ENCODE assay signal across 8 cellular contexts in genomic region chr9:36995927-36996471, GRCh38. TPM values are rescaled to one million over a fixed set of nuclear protein-coding genes. Genes with fewer than 3 reads are reported as not detected.
A peak's percentile ranks its signal among the peaks of the same experiment; 100 is the strongest.
DNase-seq lines count a peak whose midpoint lies in the region; ATAC-seq, FAIRE-seq and TF ChIP-seq lines count a peak whose summit lies in the region.

No MANE protein-coding gene starts in this region.

- TF ChIP-seq POLR2A in GM12878 (IDR thresholded peaks at IDR 0.05; ENCODE audit: low read depth, low read length), result peak; percentile 29; the same call in 1 of the 2 replicates

- FAIRE-seq in GM12878 (lab: Jason Lieb, UNC), result no peak

- H3K4me3 ChIP-seq in GM23338 (peak overlapping the region; percentile 41), GM12878 (peak overlapping the region; percentile 47; the same call in 1 of the 2 replicates), kidney epithelial cell (ENCODE audit: low read depth, low read length) (no peak overlapping the region)

- H3K27ac ChIP-seq in GM23338 (ENCODE audit: low read depth) (no peak overlapping the region), GM12878 (ENCODE audit: control insufficient read depth, insufficient read depth) (peak overlapping the region; percentile 93)

- peak overlapping the region; percentile 83 for H3K9ac ChIP-seq in GM12878 (ENCODE audit: control insufficient read depth, insufficient read depth, low read length)

- peak; percentile 85 for TF ChIP-seq RAD21 in GM12878 (IDR thresholded peaks at IDR 0.05; ENCODE audit: insufficient read depth, low read depth, low read length)

- DNase-seq in COLO668 (lab: John Stamatoyannopoulos, UW; ENCODE audit: unreplicated experiment) (peak; percentile 43), GM23338 (ENCODE audit: low spot score) (peak; percentile 93), NCI-H146 (lab: John Stamatoyannopoulos, UW) (peak; percentile 76), T-helper 9 cell (peak; percentile 43), GM12878 (ENCODE audit: low read depth, low spot score) (no peak), kidney epithelial cell (ENCODE audit: low read depth) (no peak)
- peak; percentile 26 to 54 (median 29) for DNase-seq in stimulated activated CD4-positive, alpha-beta T cell treated with anti-CD3 and anti-CD28 coated beads, TNF-alpha, amount 100 ng/mL, for 24 hours (ENCODE audit: low read depth in 3 of 3)

- ATAC-seq in GM23338 (peak; percentile 87), GM12878 (peak; percentile 55), GM18861 (IDR thresholded peaks at IDR 0.05; ENCODE audit: unreplicated experiment) (no peak)

- peaks cover 17% of the 10 kb centered on the region; the same call in 1 of the 2 replicates for H3K4me1 ChIP-seq in GM23338 (ENCODE audit: insufficient read depth)
- peaks cover 88% of the 10 kb centered on the region for H3K4me1 ChIP-seq in GM12878 (ENCODE audit: control insufficient read depth, insufficient read depth, low read length)

- POLR2A ChIA-PET in GM12878 (lab: Charles Lee), result interaction anchor here (0.7 to 17.3 kb wide), 12 partner anchors 8 to 412 kb away, joined by 3 to 354 read pairs (median 4); no protein-coding TSS in a partner anchor

- intact Hi-C loops in GM12878 (cut with micrococcal nuclease; ENCODE audit: unreplicated experiment), result loop anchor here (2.0 to 10.0 kb wide), 6 partner anchors 31 to 413 kb away; no protein-coding TSS in a partner anchor

- no peaks in the 10 kb centered on the region for H3K9me2 ChIP-seq in GM23338 (ENCODE audit: insufficient read depth)

- CTCF ChIA-PET in GM12878 (lab: Yijun Ruan, JAX), result interaction anchor here (0.5 to 7.5 kb wide), 50 partner anchors 9 to 578 kb away, joined by 3 to 112 read pairs (median 5); partner anchors contain the start of gene PAX5

- H3K36me3 Mint-ChIP-seq in GM23338 (ENCODE audit: low read depth), result no peaks in the 10 kb centered on the region

- WGBS in GM12878 (ENCODE audit: insufficient coverage, insufficient replicate concordance, low lambda C conversion rate, missing lambda C conversion rate), result 1% methylated on average over 15 of the region's 15 CpGs

- SMC1A ChIA-PET in GM12878 (lab: Charles Lee; ENCODE audit: uncharacterized antibody, unreplicated experiment), result interaction anchor here (0.8 to 3.6 kb wide), 43 partner anchors 9 to 467 kb away, joined by 3 to 31 read pairs (median 6); partner anchors contain the start of gene PAX5

- H3K36me3 ChIP-seq in GM23338 (ENCODE audit: insufficient read depth) (no peaks in the 10 kb centered on the region; the same call in 1 of the 2 replicates), GM12878 (ENCODE audit: control insufficient read depth in 2 of 2, insufficient read depth in 2 of 2, low read length in 1 of 2) (peaks cover 12 to 31% of the 10 kb centered on the region in 2 experiments; a peak in 3 of 4 replicates), kidney epithelial cell (ENCODE audit: control insufficient read depth, insufficient read depth, low read length) (no peaks in the 10 kb centered on the region)

- no peaks in the 10 kb centered on the region for H3F3A ChIP-seq in GM23338 (replicated peaks; ENCODE audit: low read depth)

- no TSS peak for BruUV-seq in GM12878 (replicated peaks; lab: Mats Ljungman, UMichigan)

- H3K4me2 ChIP-seq in GM23338 (peak overlapping the region; percentile 76), GM12878 (ENCODE audit: control insufficient read depth, insufficient read depth) (peak overlapping the region; percentile 62)

- peaks cover 20% of the 10 kb centered on the region for H3K4me1 Mint-ChIP-seq in GM23338

- H2AFZ ChIP-seq in GM23338 (peak overlapping the region; percentile 91), GM12878 (ENCODE audit: control insufficient read depth, low read depth, low read length) (peak overlapping the region; percentile 34)

- H3K4me3 Mint-ChIP-seq in GM23338, result peak overlapping the region; percentile 42; the same call in 2 of the 3 replicates

- TF ChIP-seq CTCF in GM23338 (conservative IDR thresholded peaks at IDR 0.05; ENCODE audit: low read depth in 2 of 2), result peak; percentile 83 to 95
- TF ChIP-seq CTCF in GM12878 (IDR thresholded peaks at IDR 0.05 in 2 of 3, conservative IDR thresholded peaks at IDR 0.05 in 1 of 3; ENCODE audit: control insufficient read depth in 2 of 3, extremely low read depth in 1 of 3, insufficient read depth in 1 of 3, low read depth in 3 of 3, low read length in 3 of 3), result peak; percentile 71 to 86 (median 86)
- TF ChIP-seq CTCF in kidney epithelial cell (IDR thresholded peaks at IDR 0.05; ENCODE audit: insufficient read depth, low read length, poor library complexity, severe bottlenecking), result peak; percentile 80

- peaks cover 22% of the 10 kb centered on the region for H3K27me3 Mint-ChIP-seq in GM23338 (ENCODE audit: insufficient read depth, low read depth, poor library complexity)

- H3K27ac Mint-ChIP-seq in GM23338, result no peak overlapping the region

- peaks cover 7% of the 10 kb centered on the region; the same call in 2 of the 3 replicates for H3K9me3 ChIP-seq in GM12878 (replicated peaks; ENCODE audit: control insufficient read depth, insufficient read depth, low read length)

- no peaks in the 10 kb centered on the region for H3K9me3 Mint-ChIP-seq in GM23338

- in situ Hi-C loops in GM12878 (cut with MboI), result no loop called here

- TF ChIP-seq EP300 in GM12878 (IDR thresholded peaks at IDR 0.05; ENCODE audit: borderline replicate concordance in 1 of 2, control insufficient read depth in 1 of 2, low read depth in 2 of 2, low read length in 2 of 2), result no peak

- no peaks in the 10 kb centered on the region for H4K20me1 ChIP-seq in GM23338 (replicated peaks; ENCODE audit: insufficient read depth)
- H4K20me1 ChIP-seq in GM12878 (ENCODE audit: control insufficient read depth, insufficient read depth), result no peaks in the 10 kb centered on the region

- RAD21 ChIA-PET in GM12878 (lab: Charles Lee; ENCODE audit: unreplicated experiment), result interaction anchor here (0.5 to 7.6 kb wide), 50 partner anchors 8 to 906 kb away, joined by 3 to 175 read pairs (median 5); partner anchors contain the start of genes PAX5 and ZCCHC7

- H3K27me3 ChIP-seq in GM23338 (ENCODE audit: insufficient read depth), result peaks cover 48% of the 10 kb centered on the region
- no peaks in the 10 kb centered on the region for H3K27me3 ChIP-seq in GM12878 (replicated peaks in 1 of 2; ENCODE audit: control insufficient read depth in 2 of 2, insufficient read depth in 2 of 2, low read length in 1 of 2)
- peaks cover 40% of the 10 kb centered on the region for H3K27me3 ChIP-seq in kidney epithelial cell (ENCODE audit: control insufficient read depth, insufficient read depth, low read length)

- H3K79me2 ChIP-seq in GM23338 (replicated peaks; ENCODE audit: insufficient read depth) (no peaks in the 10 kb centered on the region), GM12878 (ENCODE audit: control insufficient read depth, insufficient read depth, low read length) (peaks cover 97% of the 10 kb centered on the region)

TF ChIP-seq in GM23338, 12 proteins besides CTCF, POLR2A, EP300 and RAD21 (continues in another document):
- TF ChIP-seq STAT1 (IDR thresholded peaks at IDR 0.05; ENCODE audit: unreplicated experiment), result no peak
- TF ChIP-seq POLR2AphosphoS5 (IDR thresholded peaks at IDR 0.05; ENCODE audit: low read depth), result no peak
- no peak for TF ChIP-seq CREB1 (CRISPR knock-in tag; IDR thresholded peaks at IDR 0.05; ENCODE audit: low read depth)
- TF ChIP-seq EZH2phosphoT487 (IDR thresholded peaks at IDR 0.05; ENCODE audit: unreplicated experiment), result no peak

TF ChIP-seq in GM12878, 131 proteins besides CTCF, POLR2A, EP300 and RAD21 (continues in another document):
- peak; percentile 71 for TF ChIP-seq PBX3 (IDR thresholded peaks at IDR 0.05; ENCODE audit: insufficient replicate concordance, low read depth, low read length)
- 0 out of 4 replicates have a peak, but pooled peaks of 1 of the 2 experiments have one; percentile 6 for TF ChIP-seq SRF (IDR thresholded peaks at IDR 0.05; ENCODE audit: low read depth in 2 of 2, low read length in 2 of 2)
- no peak for TF ChIP-seq RB1 (IDR thresholded peaks at IDR 0.05; ENCODE audit: borderline replicate concordance)

RNA-seq across cellular contexts. Expression of gene PAX5, which starts 38.1 kb away (rescaled TPM):
- total RNA-seq in GM23338 (2014; rRNA removed; shearing (Covaris generic)), result 0.17 and 0.27 TPM in 2 replicates
- polyA plus RNA-seq in GM23338 (2016; fragmentation: Nextera tagmentation; extraction: Ambion mirVana) (0.30 and 0.60 TPM in 2 replicates), GM12878 (2011; rRNA removed) (12.7 and 23.6 TPM in 2 replicates), GM12878 (2014; fragmentation: Illumina TruSeq; extraction: Trizol) (29.9 and 48.1 TPM in 2 replicates), GM12878 (2014; fragmentation: Nextera tagmentation; extraction: Ambion mirVana) (1 to 10 TPM; 2.2 to 2.4 TPM), GM12878 (2014; rRNA removed) (36.8 and 44.5 TPM in 2 replicates), GM12878 (2016; fragmentation: Nextera tagmentation; extraction: Ambion mirVana) (10 to 100 TPM; 31.2 to 32.6 TPM)
- total RNA-seq in GM12878 (2013; cell fraction: nucleolus; rRNA removed), result 196 and 209 TPM in 2 replicates
- total RNA-seq in GM12878 (2014; rRNA removed) (45.7 and 45.9 TPM in 2 replicates), GM12878 (2014; rRNA removed; fragmentation: Illumina TruSeq; extraction: Trizol) (27.3 and 28.1 TPM in 2 replicates), GM12878 (2021) (118 and 123 TPM in 2 replicates), kidney epithelial cell (not detected in 2 replicates)
- polyA plus RNA-seq in GM12878 (2011; ENCODE audit: low read depth), result 24.5 TPM
- 26.7 and 29.9 TPM in 2 replicates for polyA plus RNA-seq in GM12878 (2011; cell fraction: cytosol; rRNA removed)
- 57.1 and 80.5 TPM in 2 replicates for polyA plus RNA-seq in GM12878 (2011; cell fraction: nucleus; rRNA removed)
- polyA plus RNA-seq in GM12878 (2012), result 41.7 and 47.1 TPM in 2 replicates
- polyA minus RNA-seq in GM12878 (2011; rRNA and poly(A)+ RNA removed), result 57.6 and 59.1 TPM in 2 replicates
- polyA minus RNA-seq in GM12878 (2011; cell fraction: cytosol; rRNA and poly(A)+ RNA removed), result 23.0 and 30.2 TPM in 2 replicates
- 66.4 and 122 TPM in 2 replicates for polyA minus RNA-seq in GM12878 (2011; cell fraction: nucleus; rRNA and poly(A)+ RNA removed)

Comparison
In these comparisons a context has a peak if more than half of its experiments do, and no peak if none do; other contexts are left out.
1. DNase-seq: peak in COLO668 (single experiment), GM23338 (single experiment), NCI-H146 (single experiment), T-helper 9 cell (single experiment) and stimulated activated CD4-positive, alpha-beta T cell treated with anti-CD3 and anti-CD28 coated beads, TNF-alpha, amount 100 ng/mL, for 24 hours (3 of 3); none in GM12878 (single experiment) and kidney epithelial cell (single experiment).
2. RNA of gene PAX5, which starts 38.1 kb away (total RNA-seq): 27.3 to 209 TPM in GM12878; 0.17 to 0.27 TPM in GM23338 and not detected in kidney epithelial cell; every median in the first group is over 10 times any median in the second.
3. Peak in every context shown above with its lines, with median percentiles within 50 percentile points of each other: CTCF ChIP-seq.